8 cellular contexts compared by ENCODE assay signal in the genomic region with DNA sequence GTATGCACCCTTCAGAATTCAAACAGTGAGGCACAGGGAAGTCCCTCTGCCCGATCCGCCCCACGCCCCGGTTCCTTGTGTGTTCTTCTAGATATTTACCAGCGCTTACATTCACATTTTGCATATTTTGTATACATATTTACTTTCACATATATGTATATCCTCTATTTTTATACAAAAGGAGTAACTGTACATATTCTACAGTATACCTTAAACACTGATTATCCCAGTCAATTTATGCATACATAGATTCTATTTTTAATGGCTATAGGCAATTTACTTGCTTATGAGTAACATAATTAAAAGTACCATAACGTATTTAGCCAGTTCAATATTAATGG. TPM values are rescaled to one million over a fixed set of nuclear protein-coding genes. Genes with fewer than 3 reads are reported as not detected.
DNase-seq lines count a peak whose midpoint lies in the region; ATAC-seq and TF ChIP-seq lines count a peak whose summit lies in the region.

No MANE protein-coding gene starts in this region.

- H3K4me3 Mint-ChIP-seq in activated naive CD4-positive, alpha-beta T cell treated with anti-CD3 and anti-CD28 coated beads, Interleukin-2, amount 50 U/mL, for 24 hours = peak overlapping the region; percentile 99

- peaks cover 8 to 19% of the 10 kb centered on the region in 2 donors for H3K36me3 ChIP-seq in ascending aorta
- peaks cover 3 to 23% of the 10 kb centered on the region in 2 experiments for H3K36me3 ChIP-seq in mesenchymal stem cell (ENCODE audit: control insufficient read depth in 1 of 2, insufficient read depth in 2 of 2, low read depth in 1 of 2, low read length in 2 of 2)
- H3K36me3 ChIP-seq in upper lobe of left lung = peaks cover 5 to 22% (median 7%) of the 10 kb centered on the region in 4 donors

- no peaks in the 10 kb centered on the region for H3K27me3 ChIP-seq in ascending aorta
- no peaks in the 10 kb centered on the region for H3K27me3 ChIP-seq in mesenchymal stem cell (ENCODE audit: control insufficient read depth in 1 of 2, insufficient read depth in 1 of 2, low read length in 2 of 2)
- no peaks in the 10 kb centered on the region for H3K27me3 ChIP-seq in upper lobe of left lung

- no peak overlapping the region for H2BK5ac ChIP-seq in mesenchymal stem cell (ENCODE audit: low read depth, low read length, poor library complexity, severe bottlenecking)

- H3K14ac ChIP-seq in mesenchymal stem cell (ENCODE audit: low read length in 2 of 2) = no peak overlapping the region

- peaks cover 5 to 12% of the 10 kb centered on the region in 2 donors for H3K4me1 ChIP-seq in ascending aorta
- peaks cover 8% of the 10 kb centered on the region for H3K4me1 ChIP-seq in mesenchymal stem cell (ENCODE audit: control insufficient read depth, insufficient read depth, low read depth, low read length)
- H3K4me1 ChIP-seq in upper lobe of left lung = peaks cover 13 to 23% (median 16%) of the 10 kb centered on the region in 4 donors

- intact Hi-C loops in ascending aorta (cut with DNase I) = no loop called here

- no peak overlapping the region for H2BK12ac ChIP-seq in mesenchymal stem cell (ENCODE audit: low read length in 2 of 2)

- no peak for TF ChIP-seq CTCF in ascending aorta (IDR thresholded peaks at IDR 0.05)
- TF ChIP-seq CTCF in upper lobe of left lung (IDR thresholded peaks at IDR 0.05) = no peak

- no peak for TF ChIP-seq POLR2A in upper lobe of left lung (IDR thresholded peaks at IDR 0.05)

- ATAC-seq in upper lobe of left lung (ENCODE audit: low FRiP score in 2 of 2) = no peak

- H4K91ac ChIP-seq in mesenchymal stem cell (ENCODE audit: low read length) = no peak overlapping the region

- no peak overlapping the region for H2BK120ac ChIP-seq in mesenchymal stem cell (ENCODE audit: low read depth, low read length)

- H3K27me3 Mint-ChIP-seq in activated naive CD4-positive, alpha-beta T cell treated with anti-CD3 and anti-CD28 coated beads, Interleukin-2, amount 50 U/mL, for 24 hours = no peaks in the 10 kb centered on the region

- H2AFZ ChIP-seq in mesenchymal stem cell (ENCODE audit: low read depth, low read length) = no peak overlapping the region

- no peak for TF ChIP-seq EP300 in upper lobe of left lung (IDR thresholded peaks at IDR 0.05)

- H3K9ac ChIP-seq in mesenchymal stem cell (ENCODE audit: low read length) = peak overlapping the region; percentile 98

- no peak overlapping the region for H3K18ac ChIP-seq in mesenchymal stem cell (ENCODE audit: low read depth in 1 of 2, low read length in 2 of 2)

- H3K23ac ChIP-seq in mesenchymal stem cell (ENCODE audit: low read length in 2 of 2) = no peak overlapping the region

- H2BK15ac ChIP-seq in mesenchymal stem cell (ENCODE audit: low read depth, poor library complexity, severe bottlenecking) = no peak overlapping the region

- no peak overlapping the region for H4K8ac ChIP-seq in mesenchymal stem cell (ENCODE audit: low read length)

- no peaks in the 10 kb centered on the region for H3K9me3 ChIP-seq in ascending aorta
- H3K9me3 ChIP-seq in mesenchymal stem cell (ENCODE audit: control insufficient read depth, low read length) = no peaks in the 10 kb centered on the region
- no peaks in the 10 kb centered on the region for H3K9me3 ChIP-seq in upper lobe of left lung

- DNase-seq in activated naive CD4-positive, alpha-beta T cell treated with anti-CD3 and anti-CD28 coated beads, Interleukin-2, amount 50 U/mL, for 16 hours = no peak
- DNase-seq in ascending aorta (ENCODE audit: low spot score in 2 of 2) (no peak), mesenchymal stem cell (no peak), upper lobe of left lung (no peak), NCI-H345 treated with DMSO at 0.1 percent for 48 hours (lab: John Stamatoyannopoulos, UW; ENCODE audit: unreplicated experiment) (no peak), SW 1271 (lab: John Stamatoyannopoulos, UW) (no peak)
- DNase-seq in activated CD4-positive, CD25-positive, alpha-beta regulatory T cell treated with anti-CD3 and anti-CD28 coated beads, Interleukin-2, amount 50 U/mL, for 72 hours = no peak

- H3K27ac ChIP-seq in ascending aorta (peak overlapping the region in 1 of 2 donors; percentile 82), mesenchymal stem cell (ENCODE audit: low read length, poor library complexity, severe bottlenecking) (no peak overlapping the region), upper lobe of left lung (peak overlapping the region; percentile 92 to 94 (median 92))

- H3K4ac ChIP-seq in mesenchymal stem cell (ENCODE audit: low read depth in 1 of 2, low read length in 2 of 2) = no peak overlapping the region

- H3K4me3 ChIP-seq in ascending aorta (peak overlapping the region; percentile 79 to 92), mesenchymal stem cell (ENCODE audit: insufficient read depth in 1 of 2, low read depth in 1 of 2, low read length in 2 of 2) (peak overlapping the region in 1 of 2 experiments; percentile 92), upper lobe of left lung (peak overlapping the region in 3 of 4 donors; percentile 64 to 87 (median 78))

- H3K79me1 ChIP-seq in mesenchymal stem cell (replicated peaks; ENCODE audit: low read length, poor library complexity, severe bottlenecking) = peaks cover 2% of the 10 kb centered on the region

- peaks cover 30% of the 10 kb centered on the region for H3K4me1 Mint-ChIP-seq in activated naive CD4-positive, alpha-beta T cell treated with anti-CD3 and anti-CD28 coated beads, Interleukin-2, amount 50 U/mL, for 24 hours

- H3K27ac Mint-ChIP-seq in activated naive CD4-positive, alpha-beta T cell treated with anti-CD3 and anti-CD28 coated beads, Interleukin-2, amount 50 U/mL, for 24 hours = peak overlapping the region; percentile 96

- 0% methylated on average over 2 of the region's 6 CpGs for WGBS in mesenchymal stem cell
- 4 to 6% methylated on average over 6 of the region's 6 CpGs for WGBS in upper lobe of left lung, 2 donors

- H3K4me2 ChIP-seq in mesenchymal stem cell (ENCODE audit: low read length, poor library complexity, severe bottlenecking) = no peak overlapping the region

- peaks cover 4% of the 10 kb centered on the region for H3K36me3 Mint-ChIP-seq in activated naive CD4-positive, alpha-beta T cell treated with anti-CD3 and anti-CD28 coated beads, Interleukin-2, amount 50 U/mL, for 24 hours

- H3K9me3 Mint-ChIP-seq in activated naive CD4-positive, alpha-beta T cell treated with anti-CD3 and anti-CD28 coated beads, Interleukin-2, amount 50 U/mL, for 24 hours = no peaks in the 10 kb centered on the region

- H2AK5ac ChIP-seq in mesenchymal stem cell (ENCODE audit: low read length, severe bottlenecking) = no peak overlapping the region

RNA-seq across cellular contexts. Expression of a gene that starts 0.3 kb away (rescaled TPM):
- 24.6 TPM for total RNA-seq in ascending aorta
- polyA plus RNA-seq in mesenchymal stem cell (2013, experiment 1 of 2) = 30.0 TPM
- 38.6 TPM for polyA plus RNA-seq in mesenchymal stem cell (2013, experiment 2 of 2)
- 10 to 100 TPM; 14.2 to 40.9 (median 19.7) TPM for total RNA-seq in upper lobe of left lung

RNA-seq across cellular contexts. Expression of a gene that starts 3.8 kb away (rescaled TPM):
- total RNA-seq in ascending aorta (not detected), upper lobe of left lung (not detected)
- polyA plus RNA-seq in mesenchymal stem cell (2013, experiment 1 of 2) = not detected
- not detected for polyA plus RNA-seq in mesenchymal stem cell (2013, experiment 2 of 2)

RNA-seq across cellular contexts. Expression of a gene that starts 43.1 kb away (rescaled TPM):
- total RNA-seq in ascending aorta (11.1 TPM), upper lobe of left lung (10 to 100 TPM in 4 of 6 donors, 1 to 10 TPM in 2; 4.7 to 19.0 (median 13.4) TPM)
- polyA plus RNA-seq in mesenchymal stem cell (2013, experiment 1 of 2) = 38.2 TPM
- 36.4 TPM for polyA plus RNA-seq in mesenchymal stem cell (2013, experiment 2 of 2)

RNA-seq across cellular contexts. Expression of a gene that starts 48.5 kb away (rescaled TPM):
- total RNA-seq in ascending aorta = 36.4 TPM
- 41.7 TPM for polyA plus RNA-seq in mesenchymal stem cell (2013, experiment 1 of 2)
- polyA plus RNA-seq in mesenchymal stem cell (2013, experiment 2 of 2) = 41.6 TPM
- 10 to 100 TPM; 22.8 to 41.7 (median 28.3) TPM for total RNA-seq in upper lobe of left lung
